ENCODE assay signal across 9 cellular contexts in genomic region chr19:49512970-49513745, GRCh38. TPM values are rescaled to one million over a fixed set of nuclear protein-coding genes. Genes with fewer than 3 reads are reported as not detected.
DNase-seq lines count a peak whose midpoint lies in the region; ATAC-seq, FAIRE-seq and TF ChIP-seq lines count a peak whose summit lies in the region.
"Had no signal": no experiment of that assay in that cellular context is flagged by ENCODE, and none has a peak within 500 bp of the region (broad histone marks: within the 10 kb centered on the region; RNA-seq: fewer than 3 reads in every experiment).

No MANE protein-coding gene starts in this region.

- BruUV-seq in GM12878 (replicated peaks; lab: Mats Ljungman, UMichigan) = no TSS peak

- H3K9me3 ChIP-seq in GM12878 (replicated peaks; ENCODE audit: control insufficient read depth, insufficient read depth, low read length) = no peaks in the 10 kb centered on the region

- peak; percentile 76 for ATAC-seq in GM12878

- H4K20me1 ChIP-seq in GM12878 (ENCODE audit: control insufficient read depth, insufficient read depth) = no peaks in the 10 kb centered on the region

- H3K4me2 ChIP-seq in GM12878 (ENCODE audit: control insufficient read depth, insufficient read depth) = peak overlapping the region; percentile 84

- 3% methylated on average over 35 of the region's 50 CpGs for WGBS in GM12878 (ENCODE audit: insufficient coverage, insufficient replicate concordance, low lambda C conversion rate, missing lambda C conversion rate)

- H3K27ac ChIP-seq in GM12878 (ENCODE audit: control insufficient read depth, insufficient read depth) = no peak overlapping the region

- H3K36me3 ChIP-seq in GM12878 (ENCODE audit: control insufficient read depth in 2 of 2, insufficient read depth in 2 of 2, low read length in 1 of 2) = no peaks in the 10 kb centered on the region

- CTCF ChIA-PET in GM12878 (lab: Yijun Ruan, JAX) = interaction anchor here (1.3 kb wide), 1 partner anchor 33 kb away, joined by 9 read pairs; no protein-coding TSS in a partner anchor

- FAIRE-seq in GM12878 (lab: Jason Lieb, UNC) = peak; percentile 7
- no peak for FAIRE-seq in urothelium cell line (lab: Jason Lieb, UNC)
- FAIRE-seq: A204.1 had no signal

- TF ChIP-seq CTCF in GM12878 (IDR thresholded peaks at IDR 0.05 in 2 of 3, conservative IDR thresholded peaks at IDR 0.05 in 1 of 3; ENCODE audit: control insufficient read depth in 2 of 3, extremely low read depth in 1 of 3, insufficient read depth in 1 of 3, low read depth in 3 of 3, low read length in 3 of 3) = no peak

- TF ChIP-seq RAD21 in GM12878 (IDR thresholded peaks at IDR 0.05; ENCODE audit: insufficient read depth, low read depth, low read length) = no peak

- H3K9ac ChIP-seq in GM12878 (ENCODE audit: control insufficient read depth, insufficient read depth, low read length) = no peak overlapping the region

- intact Hi-C loops in GM12878 (cut with micrococcal nuclease; ENCODE audit: unreplicated experiment) = no loop called here

- H3K27me3 ChIP-seq in GM12878 (replicated peaks in 1 of 2; ENCODE audit: control insufficient read depth in 2 of 2, insufficient read depth in 2 of 2, low read length in 1 of 2) = no peaks in the 10 kb centered on the region

- DNase-seq in NCI-H1092 treated with DMSO at 0.1 percent for 48 hours (lab: John Stamatoyannopoulos, UW) (peak; percentile 33), NCI-H1092 (lab: John Stamatoyannopoulos, UW) (no peak), NCI-H526 treated with DMSO at 0.1 percent for 48 hours (lab: John Stamatoyannopoulos, UW) (peak; percentile 52), GM12878 (ENCODE audit: low read depth, low spot score) (no peak), iPS-NIHi7 (ENCODE audit: extremely low spot score) (peak; percentile 78), NCI-H1048 (lab: John Stamatoyannopoulos, UW) (no peak), urothelium cell line (ENCODE audit: low spot score) (no peak)
- DNase-seq in stimulated activated CD4-positive, alpha-beta T cell treated with anti-CD3 and anti-CD28 coated beads, Interleukin-4, amount 100 ng/mL, for 1 hour = peak; percentile 42

- in situ Hi-C loops in GM12878 (cut with MboI) = no loop called here

- RAD21 ChIA-PET in GM12878 (lab: Charles Lee; ENCODE audit: unreplicated experiment) = no interaction called here

- no peak for TF ChIP-seq POLR2A in GM12878 (IDR thresholded peaks at IDR 0.05; ENCODE audit: low read depth, low read length)

- H3K4me1 ChIP-seq in GM12878 (ENCODE audit: control insufficient read depth, insufficient read depth, low read length) = peaks cover 7% of the 10 kb centered on the region

- peak overlapping the region; percentile 73; the same call in 1 of the 2 replicates for H3K4me3 ChIP-seq in GM12878

- no peaks in the 10 kb centered on the region for H3K79me2 ChIP-seq in GM12878 (ENCODE audit: control insufficient read depth, insufficient read depth, low read length)

- peak overlapping the region; percentile 75 for H2AFZ ChIP-seq in GM12878 (ENCODE audit: control insufficient read depth, low read depth, low read length)

- POLR2A ChIA-PET in GM12878 (lab: Charles Lee) = interaction anchor here (0.6 to 1.1 kb wide), 2 partner anchors 127 to 295 kb away, joined by 3 read pairs; partner anchors contain the start of gene RRAS

- TF ChIP-seq EP300 in GM12878 (IDR thresholded peaks at IDR 0.05; ENCODE audit: borderline replicate concordance in 1 of 2, control insufficient read depth in 1 of 2, low read depth in 2 of 2, low read length in 2 of 2) = no peak

- SMC1A ChIA-PET in GM12878 (lab: Charles Lee; ENCODE audit: uncharacterized antibody, unreplicated experiment) = no interaction called here

RNA-seq across cellular contexts. Expression of gene FCGRT, which starts 0.7 kb away (rescaled TPM):
- total RNA-seq in GM12878 (2013; cell fraction: nucleolus; rRNA removed) = 2.1 and 3.3 TPM in 2 replicates
- total RNA-seq in GM12878 (2014; rRNA removed) (0.51 TPM in 1 of 2 replicates, not detected in the other), GM12878 (2014; rRNA removed; fragmentation: Illumina TruSeq; extraction: Trizol) (not detected in 2 replicates), GM12878 (2021) (0.56 and 2.4 TPM in 2 replicates)
- polyA plus RNA-seq in GM12878 (2011; ENCODE audit: low read depth) = 1.00 TPM
- polyA plus RNA-seq in GM12878 (2011; rRNA removed) (0.78 and 0.81 TPM in 2 replicates), GM12878 (2014; fragmentation: Illumina TruSeq; extraction: Trizol) (0.19 TPM in 1 of 2 replicates, not detected in the other), GM12878 (2014; fragmentation: Nextera tagmentation; extraction: Ambion mirVana) (under 1 TPM in 1 of 2 experiments, not detected in 1; 0.18 TPM), GM12878 (2014; rRNA removed) (0.29 and 0.49 TPM in 2 replicates), GM12878 (2016; fragmentation: Nextera tagmentation; extraction: Ambion mirVana) (under 1 TPM; 0.11 to 0.43 TPM)
- polyA plus RNA-seq in GM12878 (2011; cell fraction: cytosol; rRNA removed) = 0.60 and 0.65 TPM in 2 replicates
- 0.54 and 0.93 TPM in 2 replicates for polyA plus RNA-seq in GM12878 (2011; cell fraction: nucleus; rRNA removed)
- 1.7 and 2.5 TPM in 2 replicates for polyA plus RNA-seq in GM12878 (2012)
- not detected in 2 replicates for polyA minus RNA-seq in GM12878 (2011; rRNA and poly(A)+ RNA removed)
- not detected in 2 replicates for polyA minus RNA-seq in GM12878 (2011; cell fraction: cytosol; rRNA and poly(A)+ RNA removed)
- 0.24 TPM in 1 of 2 replicates, not detected in the other for polyA minus RNA-seq in GM12878 (2011; cell fraction: nucleus; rRNA and poly(A)+ RNA removed)

RNA-seq across cellular contexts. Expression of gene RCN3, which starts 14.6 kb away (rescaled TPM):
- total RNA-seq in GM12878 (2013; cell fraction: nucleolus; rRNA removed) = 2.0 TPM in 1 of 2 replicates, not detected in the other
- not detected in 2 replicates for total RNA-seq in GM12878 (2014; rRNA removed)
- 0.32 and 0.49 TPM in 2 replicates for total RNA-seq in GM12878 (2014; rRNA removed; fragmentation: Illumina TruSeq; extraction: Trizol)
- 0.27 and 0.38 TPM in 2 replicates for total RNA-seq in GM12878 (2021)
- polyA plus RNA-seq in GM12878 (2011; ENCODE audit: low read depth) = 0.18 TPM
- 0.12 TPM in 1 of 2 replicates, not detected in the other for polyA plus RNA-seq in GM12878 (2011; rRNA removed)
- 0.07 and 0.15 TPM in 2 replicates for polyA plus RNA-seq in GM12878 (2011; cell fraction: cytosol; rRNA removed)
- polyA plus RNA-seq in GM12878 (2011; cell fraction: nucleus; rRNA removed) = 0.09 TPM in 1 of 2 replicates, not detected in the other
- polyA plus RNA-seq in GM12878 (2012) = 1.0 and 3.9 TPM in 2 replicates
- 0.21 TPM in 1 of 2 replicates, not detected in the other for polyA plus RNA-seq in GM12878 (2014; fragmentation: Illumina TruSeq; extraction: Trizol)
- not detected for polyA plus RNA-seq in GM12878 (2014; fragmentation: Nextera tagmentation; extraction: Ambion mirVana)
- 0.96 and 1.7 TPM in 2 replicates for polyA plus RNA-seq in GM12878 (2014; rRNA removed)
- under 1 TPM; 0.49 to 0.99 TPM for polyA plus RNA-seq in GM12878 (2016; fragmentation: Nextera tagmentation; extraction: Ambion mirVana)
- polyA minus RNA-seq in GM12878 (2011; rRNA and poly(A)+ RNA removed) = not detected in 2 replicates
- not detected in 2 replicates for polyA minus RNA-seq in GM12878 (2011; cell fraction: cytosol; rRNA and poly(A)+ RNA removed)
- polyA minus RNA-seq in GM12878 (2011; cell fraction: nucleus; rRNA and poly(A)+ RNA removed) = not detected in 2 replicates

RNA-seq across cellular contexts. Expression of gene RPS11, which starts 16.9 kb away (rescaled TPM):
- 652 and 681 TPM in 2 replicates for total RNA-seq in GM12878 (2013; cell fraction: nucleolus; rRNA removed)
- 4,375 and 4,445 TPM in 2 replicates for total RNA-seq in GM12878 (2014; rRNA removed)
- 5,436 and 5,566 TPM in 2 replicates for total RNA-seq in GM12878 (2014; rRNA removed; fragmentation: Illumina TruSeq; extraction: Trizol)
- total RNA-seq in GM12878 (2021) = 2,768 and 2,873 TPM in 2 replicates
- polyA plus RNA-seq in GM12878 (2011; ENCODE audit: low read depth) = 7,313 TPM
- 2,519 and 3,846 TPM in 2 replicates for polyA plus RNA-seq in GM12878 (2011; rRNA removed)
- 5,437 and 7,191 TPM in 2 replicates for polyA plus RNA-seq in GM12878 (2011; cell fraction: cytosol; rRNA removed)
- polyA plus RNA-seq in GM12878 (2011; cell fraction: nucleus; rRNA removed) = 1,670 and 1,694 TPM in 2 replicates
- 5,725 and 6,770 TPM in 2 replicates for polyA plus RNA-seq in GM12878 (2012)
- polyA plus RNA-seq in GM12878 (2014; fragmentation: Illumina TruSeq; extraction: Trizol) = 9,872 and 11,122 TPM in 2 replicates
- 1,000 to 10,000 TPM; 4,277 to 4,566 TPM for polyA plus RNA-seq in GM12878 (2014; fragmentation: Nextera tagmentation; extraction: Ambion mirVana)
- 5,188 and 5,232 TPM in 2 replicates for polyA plus RNA-seq in GM12878 (2014; rRNA removed)
- polyA plus RNA-seq in GM12878 (2016; fragmentation: Nextera tagmentation; extraction: Ambion mirVana) = 1,000 to 10,000 TPM; 1,714 to 1,771 TPM
- 1,409 and 1,631 TPM in 2 replicates for polyA minus RNA-seq in GM12878 (2011; rRNA and poly(A)+ RNA removed)
- 519 and 537 TPM in 2 replicates for polyA minus RNA-seq in GM12878 (2011; cell fraction: cytosol; rRNA and poly(A)+ RNA removed)
- polyA minus RNA-seq in GM12878 (2011; cell fraction: nucleus; rRNA and poly(A)+ RNA removed) = 175 and 221 TPM in 2 replicates

RNA-seq across cellular contexts. Expression of gene RPL13A, which starts 25.8 kb away (rescaled TPM):
- total RNA-seq in GM12878 (2013; cell fraction: nucleolus; rRNA removed) = 421 and 437 TPM in 2 replicates
- 6,558 and 7,287 TPM in 2 replicates for total RNA-seq in GM12878 (2014; rRNA removed)
- total RNA-seq in GM12878 (2014; rRNA removed; fragmentation: Illumina TruSeq; extraction: Trizol) = 3,471 and 3,692 TPM in 2 replicates
- 5,103 and 5,273 TPM in 2 replicates for total RNA-seq in GM12878 (2021)
- 1,623 TPM for polyA plus RNA-seq in GM12878 (2011; ENCODE audit: low read depth)
- 2,172 and 3,936 TPM in 2 replicates for polyA plus RNA-seq in GM12878 (2011; rRNA removed)
- 3,618 and 5,003 TPM in 2 replicates for polyA plus RNA-seq in GM12878 (2011; cell fraction: cytosol; rRNA removed)
- polyA plus RNA-seq in GM12878 (2011; cell fraction: nucleus; rRNA removed) = 2,479 and 2,850 TPM in 2 replicates
- polyA plus RNA-seq in GM12878 (2012) = 5,924 and 8,191 TPM in 2 replicates
- polyA plus RNA-seq in GM12878 (2014; fragmentation: Illumina TruSeq; extraction: Trizol) = 1,413 and 3,666 TPM in 2 replicates
- polyA plus RNA-seq in GM12878 (2014; fragmentation: Nextera tagmentation; extraction: Ambion mirVana) = 1,000 to 10,000 TPM; 4,595 to 5,196 TPM
- 7,317 and 8,961 TPM in 2 replicates for polyA plus RNA-seq in GM12878 (2014; rRNA removed)
- 1,000 to 10,000 TPM; 1,426 to 1,490 TPM for polyA plus RNA-seq in GM12878 (2016; fragmentation: Nextera tagmentation; extraction: Ambion mirVana)
- 683 and 1,722 TPM in 2 replicates for polyA minus RNA-seq in GM12878 (2011; rRNA and poly(A)+ RNA removed)
- 792 and 811 TPM in 2 replicates for polyA minus RNA-seq in GM12878 (2011; cell fraction: cytosol; rRNA and poly(A)+ RNA removed)
- polyA minus RNA-seq in GM12878 (2011; cell fraction: nucleus; rRNA and poly(A)+ RNA removed) = 1,676 and 2,148 TPM in 2 replicates

RNA-seq across cellular contexts. Expression of gene FLT3LG, which starts 39.1 kb away (rescaled TPM):
- total RNA-seq in GM12878 (2013; cell fraction: nucleolus; rRNA removed) = 1.4 and 4.0 TPM in 2 replicates
- total RNA-seq in GM12878 (2014; rRNA removed) (3.7 and 4.1 TPM in 2 replicates), GM12878 (2014; rRNA removed; fragmentation: Illumina TruSeq; extraction: Trizol) (3.9 and 4.6 TPM in 2 replicates), GM12878 (2021) (9.5 and 10.3 TPM in 2 replicates)
- polyA plus RNA-seq in GM12878 (2011; ENCODE audit: low read depth) = 3.2 TPM
- polyA plus RNA-seq in GM12878 (2011; rRNA removed) (1.3 and 3.0 TPM in 2 replicates), GM12878 (2014; fragmentation: Illumina TruSeq; extraction: Trizol) (0.51 and 2.8 TPM in 2 replicates), GM12878 (2014; fragmentation: Nextera tagmentation; extraction: Ambion mirVana) (1 to 10 TPM in 1 of 2 experiments, under 1 TPM in 1; 0.68 to 1.6 TPM), GM12878 (2014; rRNA removed) (11.9 and 13.9 TPM in 2 replicates), GM12878 (2016; fragmentation: Nextera tagmentation; extraction: Ambion mirVana) (10 to 100 TPM; 10.1 to 13.1 TPM)
- polyA plus RNA-seq in GM12878 (2011; cell fraction: cytosol; rRNA removed) = 3.7 and 5.9 TPM in 2 replicates
- 10.9 and 11.9 TPM in 2 replicates for polyA plus RNA-seq in GM12878 (2011; cell fraction: nucleus; rRNA removed)
- polyA plus RNA-seq in GM12878 (2012) = 7.2 and 8.7 TPM in 2 replicates
- polyA minus RNA-seq in GM12878 (2011; rRNA and poly(A)+ RNA removed) = 1.3 TPM in 1 of 2 replicates, not detected in the other
- 1.6 and 4.5 TPM in 2 replicates for polyA minus RNA-seq in GM12878 (2011; cell fraction: cytosol; rRNA and poly(A)+ RNA removed)
- 1.3 and 3.2 TPM in 2 replicates for polyA minus RNA-seq in GM12878 (2011; cell fraction: nucleus; rRNA and poly(A)+ RNA removed)

Comparison
In these comparisons a context has a peak if more than half of its experiments do, and no peak if none do; other contexts are left out.
1. DNase-seq: peak in NCI-H1092 treated with DMSO at 0.1 percent for 48 hours (single experiment), NCI-H526 treated with DMSO at 0.1 percent for 48 hours (single experiment), iPS-NIHi7 (single experiment) and stimulated activated CD4-positive, alpha-beta T cell treated with anti-CD3 and anti-CD28 coated beads, Interleukin-4, amount 100 ng/mL, for 1 hour (single experiment); none in NCI-H1092 (single experiment), GM12878 (single experiment), NCI-H1048 (single experiment) and urothelium cell line (single experiment).